24 cellular contexts compared by ENCODE assay signal in the genomic region with DNA sequence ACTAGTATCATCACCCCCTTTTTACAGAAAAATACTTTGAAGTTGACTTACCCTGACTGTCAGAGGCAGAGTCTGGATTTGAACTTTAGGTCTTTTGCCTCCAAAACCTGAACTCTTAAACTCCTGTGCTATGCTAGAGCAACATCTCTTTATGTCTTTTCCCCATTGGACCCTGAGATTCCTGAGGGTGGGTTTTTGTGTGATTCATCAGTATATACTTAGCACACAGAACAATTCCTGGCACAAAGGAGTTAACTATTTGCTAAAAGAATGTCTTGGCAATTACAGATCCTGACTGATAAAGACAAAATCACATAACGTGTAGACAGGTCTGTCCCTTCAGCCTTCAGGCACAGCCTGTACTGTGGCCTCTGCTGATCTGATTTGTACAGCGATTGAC.
DNase-seq lines count a peak whose midpoint lies in the region; FAIRE-seq and TF ChIP-seq lines count a peak whose summit lies in the region.
"Had no signal": no experiment of that assay in that cellular context is flagged by ENCODE, and none has a peak within 500 bp of the region (broad histone marks: within the 10 kb centered on the region; RNA-seq: fewer than 3 reads in every experiment).

No MANE protein-coding gene starts in this region.

- intact Hi-C loops in ovary (cut with DNase I), result no loop called here

- no peaks in the 10 kb centered on the region for H3K4me1 Mint-ChIP-seq in astrocyte (ENCODE audit: low read depth, unreplicated experiment)
- H3K4me1 Mint-ChIP-seq: B cell; CD4-positive, CD25-positive, alpha-beta regulatory T cell; CD8-positive, alpha-beta memory T cell had no signal

- H3K9me3 Mint-ChIP-seq in astrocyte (ENCODE audit: unreplicated experiment), result peaks cover 2% of the 10 kb centered on the region
- H3K9me3 Mint-ChIP-seq: CD8-positive, alpha-beta memory T cell had no signal

- H3K36me3 ChIP-seq in astrocyte (ENCODE audit: insufficient read depth, low read length) (no peaks in the 10 kb centered on the region), ovary (no peaks in the 10 kb centered on the region)
- H3K36me3 ChIP-seq: BLaER1 treated with 17β-estradiol and CSF1 and Interleukin-3, amounts not matched to agents 10 nM and 100 nM had no signal

- no peaks in the 10 kb centered on the region for H3K36me3 Mint-ChIP-seq in astrocyte (ENCODE audit: low read depth, unreplicated experiment)
- H3K36me3 Mint-ChIP-seq: CD4-positive, CD25-positive, alpha-beta regulatory T cell; CD8-positive, alpha-beta memory T cell had no signal

- H3K4me1 ChIP-seq in astrocyte (ENCODE audit: insufficient read depth, low read length) (peaks cover 5% of the 10 kb centered on the region), ovary (ENCODE audit: insufficient read depth) (no peaks in the 10 kb centered on the region)
- H3K4me1 ChIP-seq: BLaER1 treated with 17β-estradiol and CSF1 and Interleukin-3, amounts not matched to agents 10 nM and 100 nM had no signal

- H3K4me2 ChIP-seq in astrocyte (ENCODE audit: low read length), result no peak overlapping the region
- H3K4me2 ChIP-seq: BLaER1 treated with 17β-estradiol and CSF1 and Interleukin-3, amounts not matched to agents 10 nM and 100 nM had no signal

- peak; percentile 5 for DNase-seq in ELF-1 (ENCODE audit: low read depth, low spot score)
- DNase-seq in astrocyte (ENCODE audit: low read depth), result peak; percentile 46
- peak; percentile 39 for DNase-seq in kidney tubule cell (ENCODE audit: low spot score)
- DNase-seq in renal cortical epithelial cell (ENCODE audit: low read depth), result peak; percentile 47
- DNase-seq in ovary, result no peak
- no peak for DNase-seq in NCI-H524 treated with DMSO at 0.1 percent for 48 hours (lab: John Stamatoyannopoulos, UW)
- DNase-seq in activated CD8-positive, alpha-beta memory T cell treated with anti-CD3 and anti-CD28 coated beads for 24 hours, result no peak
- DNase-seq in hippocampal formation (lab: John Stamatoyannopoulos, UW), result no peak
- DNase-seq: 8988T; CD4-positive, CD25-positive, alpha-beta regulatory T cell; CD8-positive, alpha-beta memory T cell; COR-L47; DMS 273 treated with DMSO at 0.1 percent for 48 hours; DMS53; DND-41; EL; GOT3; H7; IMR-90 had no signal

- H3K4me3 Mint-ChIP-seq in astrocyte (ENCODE audit: unreplicated experiment), result no peak overlapping the region
- H3K4me3 Mint-ChIP-seq: B cell; CD4-positive, CD25-positive, alpha-beta regulatory T cell; CD8-positive, alpha-beta memory T cell had no signal

- no peak for FAIRE-seq in astrocyte (lab: Jason Lieb, UNC)
- FAIRE-seq: G401.6, GM12891, HTR-8/SVneo had no signal

- H4K20me1 ChIP-seq in astrocyte (ENCODE audit: insufficient read depth, low read length), result no peaks in the 10 kb centered on the region
- H4K20me1 ChIP-seq: BLaER1 treated with 17β-estradiol and CSF1 and Interleukin-3, amounts not matched to agents 10 nM and 100 nM had no signal

- peaks cover 4% of the 10 kb centered on the region for H3K27me3 Mint-ChIP-seq in astrocyte (ENCODE audit: low read depth, unreplicated experiment)
- H3K27me3 Mint-ChIP-seq: CD4-positive, CD25-positive, alpha-beta regulatory T cell had no signal

- no peak overlapping the region for H3K27ac Mint-ChIP-seq in astrocyte (ENCODE audit: unreplicated experiment)
- H3K27ac Mint-ChIP-seq: B cell; CD4-positive, CD25-positive, alpha-beta regulatory T cell; CD8-positive, alpha-beta memory T cell had no signal

- no peak overlapping the region for H3K27ac ChIP-seq in astrocyte (ENCODE audit: low read depth, low read length)
- H3K27ac ChIP-seq in ovary, result no peak overlapping the region
- H3K27ac ChIP-seq: BLaER1 treated with 17β-estradiol and CSF1 and Interleukin-3, amounts not matched to agents 10 nM and 100 nM had no signal

- no peak overlapping the region for H2AFZ ChIP-seq in astrocyte (ENCODE audit: low read depth, low read length)

- no peak for TF ChIP-seq POLR2A in ovary (IDR thresholded peaks at IDR 0.05)

- TF ChIP-seq EP300 in ovary (IDR thresholded peaks at IDR 0.05), result no peak

- TF ChIP-seq CTCF in astrocyte (IDR thresholded peaks at IDR 0.05; ENCODE audit: insufficient read depth, low read depth, low read length), result no peak
- no peak for TF ChIP-seq CTCF in ovary (IDR thresholded peaks at IDR 0.05)

- H3K79me2 ChIP-seq in astrocyte (ENCODE audit: insufficient read depth, low read length), result no peaks in the 10 kb centered on the region

- no peaks in the 10 kb centered on the region for H3K9me3 ChIP-seq in astrocyte (ENCODE audit: insufficient read depth, low read depth, low read length)
- H3K9me3 ChIP-seq in ovary, result no peaks in the 10 kb centered on the region
- H3K9me3 ChIP-seq: BLaER1 treated with 17β-estradiol and CSF1 and Interleukin-3, amounts not matched to agents 10 nM and 100 nM had no signal

- H3K27me3 ChIP-seq in astrocyte (ENCODE audit: insufficient read depth, low read length), result no peaks in the 10 kb centered on the region
- no peaks in the 10 kb centered on the region for H3K27me3 ChIP-seq in ovary
- H3K27me3 ChIP-seq: BLaER1 treated with 17β-estradiol and CSF1 and Interleukin-3, amounts not matched to agents 10 nM and 100 nM had no signal

- H3K4me3 ChIP-seq in astrocyte (ENCODE audit: insufficient read depth, low read depth, low read length) (no peak overlapping the region), ovary (no peak overlapping the region)
- H3K4me3 ChIP-seq: BLaER1 treated with 17β-estradiol and CSF1 and Interleukin-3, amounts not matched to agents 10 nM and 100 nM had no signal

- WGBS in ovary, 3 donors, result 46 to 50% (median 50%) methylated on average over 2 of the region's 2 CpGs

- H3K9ac ChIP-seq in astrocyte (ENCODE audit: low read length), result no peak overlapping the region
- H3K9ac ChIP-seq: BLaER1 treated with 17β-estradiol and CSF1 and Interleukin-3, amounts not matched to agents 10 nM and 100 nM had no signal

Comparison
In these comparisons a context has a peak if more than half of its experiments do, and no peak if none do; other contexts are left out.
1. DNase-seq: peak in ELF-1 (single experiment), astrocyte (single experiment), kidney tubule cell (single experiment) and renal cortical epithelial cell (single experiment); none in ovary (0 of 5), NCI-H524 treated with DMSO at 0.1 percent for 48 hours (single experiment), activated CD8-positive, alpha-beta memory T cell treated with anti-CD3 and anti-CD28 coated beads for 24 hours (single experiment) and hippocampal formation (0 of 2).